In genomic region chr5:142726188-142726731, GRCh38 we compare ENCODE assay signal across 9 cellular contexts. TPM values are rescaled to one million over a fixed set of nuclear protein-coding genes. Genes with fewer than 3 reads are reported as not detected.
A peak's percentile ranks its signal among the peaks of the same experiment; 100 is the strongest.
DNase-seq lines count a peak whose midpoint lies in the region; ATAC-seq and TF ChIP-seq lines count a peak whose summit lies in the region.
"Had no signal": no experiment of that assay in that cellular context is flagged by ENCODE, and none has a peak within 500 bp of the region (broad histone marks: within the 10 kb centered on the region; RNA-seq: fewer than 3 reads in every experiment).

No MANE protein-coding gene starts in this region.

- CTCF ChIA-PET in activated CD8-positive, alpha-beta T cell treated with anti-CD3 and anti-CD28 coated beads for 36 hours (lab: Charles Lee): interaction anchor here (1.0 to 33.2 kb wide), 5 partner anchors 13 to 153 kb away, joined by 3 to 1012 read pairs (median 5); no protein-coding TSS in a partner anchor
- CTCF ChIA-PET in activated CD8-positive, alpha-beta T cell treated with anti-CD3 and anti-CD28 coated beads, Interleukin-2, amount 10 ng/mL, durations not matched to agents 7 days and 5 days (lab: Charles Lee): interaction anchor here (1.0 to 5.1 kb wide), 2 partner anchors 13 to 162 kb away, joined by 4 to 22 read pairs; no protein-coding TSS in a partner anchor
- CTCF ChIA-PET in Caco-2 (lab: Charles Lee) (no interaction called here), PC-3 (lab: Charles Lee) (no interaction called here)

- no peaks in the 10 kb centered on the region for H3K27me3 ChIP-seq in Caco-2 (replicated peaks; ENCODE audit: control insufficient read depth, insufficient read depth, low read length)
- no peaks in the 10 kb centered on the region for H3K27me3 ChIP-seq in PC-3 (ENCODE audit: low read length)

- H3K4me2 ChIP-seq in PC-3 (ENCODE audit: low read length): no peak overlapping the region

- H3F3A ChIP-seq in PC-3 (ENCODE audit: low read length, unreplicated experiment): no peaks in the 10 kb centered on the region

- no peak overlapping the region for H3K27ac ChIP-seq in PC-3 (ENCODE audit: low read length)

- H3K9me3 ChIP-seq in Caco-2 (no peaks in the 10 kb centered on the region), PC-3 (ENCODE audit: low read length) (no peaks in the 10 kb centered on the region)

- no peaks in the 10 kb centered on the region for H3K9me3 Mint-ChIP-seq in activated CD8-positive, alpha-beta T cell treated with anti-CD3 and anti-CD28 coated beads for 36 hours
- no peaks in the 10 kb centered on the region for H3K9me3 Mint-ChIP-seq in activated CD8-positive, alpha-beta T cell treated with anti-CD3 and anti-CD28 coated beads, Interleukin-2, amount 10 ng/mL, durations not matched to agents 7 days and 5 days (ENCODE audit: insufficient read depth)
- no peaks in the 10 kb centered on the region for H3K9me3 Mint-ChIP-seq in Caco-2 (ENCODE audit: unreplicated experiment)
- H3K9me3 Mint-ChIP-seq: endodermal cell had no signal

- no peaks in the 10 kb centered on the region for H3K79me2 ChIP-seq in PC-3 (ENCODE audit: low read length)

- no peaks in the 10 kb centered on the region for H3K36me3 Mint-ChIP-seq in activated CD8-positive, alpha-beta T cell treated with anti-CD3 and anti-CD28 coated beads for 36 hours (ENCODE audit: low read depth)
- no peaks in the 10 kb centered on the region for H3K36me3 Mint-ChIP-seq in activated CD8-positive, alpha-beta T cell treated with anti-CD3 and anti-CD28 coated beads, Interleukin-2, amount 10 ng/mL, durations not matched to agents 7 days and 5 days (ENCODE audit: low read depth)
- peaks cover 5% of the 10 kb centered on the region for H3K36me3 Mint-ChIP-seq in Caco-2 (ENCODE audit: insufficient read depth, unreplicated experiment)

- no peak overlapping the region for H3K9ac ChIP-seq in PC-3 (ENCODE audit: low read length)

- no peaks in the 10 kb centered on the region for H4K20me1 ChIP-seq in PC-3 (ENCODE audit: low read length)

- H3K36me3 ChIP-seq in Caco-2 (ENCODE audit: control insufficient read depth, insufficient read depth, low read length) (no peaks in the 10 kb centered on the region), PC-3 (ENCODE audit: low read depth, low read length) (no peaks in the 10 kb centered on the region)

- peak; percentile 49 for ATAC-seq in activated CD8-positive, alpha-beta T cell treated with anti-CD3 and anti-CD28 coated beads for 36 hours
- no peak for ATAC-seq in activated CD8-positive, alpha-beta T cell treated with anti-CD3 and anti-CD28 coated beads, Interleukin-2, amount 10 ng/mL, durations not matched to agents 7 days and 5 days
- no peak for ATAC-seq in PC-3

- POLR2A ChIA-PET in activated CD8-positive, alpha-beta T cell treated with anti-CD3 and anti-CD28 coated beads for 36 hours (lab: Charles Lee): no interaction called here
- POLR2A ChIA-PET in activated CD8-positive, alpha-beta T cell treated with anti-CD3 and anti-CD28 coated beads, Interleukin-2, amount 10 ng/mL, durations not matched to agents 7 days and 5 days (lab: Charles Lee): no interaction called here
- POLR2A ChIA-PET in Caco-2 (lab: Charles Lee): no interaction called here
- POLR2A ChIA-PET in PC-3 (lab: Charles Lee; ENCODE audit: unreplicated experiment): no interaction called here

- BruUV-seq in Caco-2 (replicated peaks; lab: Mats Ljungman, UMichigan) (no TSS peak), PC-3 (replicated peaks; lab: Mats Ljungman, UMichigan) (no TSS peak)

- intact Hi-C loops in activated CD8-positive, alpha-beta T cell treated with anti-CD3 and anti-CD28 coated beads for 36 hours (cut with micrococcal nuclease): no loop called here
- intact Hi-C loops in Caco-2 (cut with micrococcal nuclease; ENCODE audit: unreplicated experiment) (no loop called here), PC-3 (cut with micrococcal nuclease) (no loop called here)

- peaks cover 9% of the 10 kb centered on the region for H3K4me1 Mint-ChIP-seq in activated CD8-positive, alpha-beta T cell treated with anti-CD3 and anti-CD28 coated beads for 36 hours (ENCODE audit: low read depth)
- H3K4me1 Mint-ChIP-seq in activated CD8-positive, alpha-beta T cell treated with anti-CD3 and anti-CD28 coated beads, Interleukin-2, amount 10 ng/mL, durations not matched to agents 7 days and 5 days (ENCODE audit: low read depth): no peaks in the 10 kb centered on the region
- peaks cover 6% of the 10 kb centered on the region for H3K4me1 Mint-ChIP-seq in Caco-2 (ENCODE audit: low read depth, unreplicated experiment)

- H3K27me3 Mint-ChIP-seq in activated CD8-positive, alpha-beta T cell treated with anti-CD3 and anti-CD28 coated beads for 36 hours: no peaks in the 10 kb centered on the region
- peaks cover 2% of the 10 kb centered on the region for H3K27me3 Mint-ChIP-seq in activated CD8-positive, alpha-beta T cell treated with anti-CD3 and anti-CD28 coated beads, Interleukin-2, amount 10 ng/mL, durations not matched to agents 7 days and 5 days (ENCODE audit: low read depth)
- H3K27me3 Mint-ChIP-seq in Caco-2 (ENCODE audit: insufficient read depth, unreplicated experiment): no peaks in the 10 kb centered on the region

- H3K4me1 ChIP-seq in Caco-2 (peaks cover 5% of the 10 kb centered on the region), PC-3 (ENCODE audit: insufficient read depth, low read length) (peaks cover 12% of the 10 kb centered on the region)

- H3K4me3 ChIP-seq in Caco-2 (ENCODE audit: low read depth, low read length) (no peak overlapping the region), PC-3 (ENCODE audit: low read length) (no peak overlapping the region)

- H3K27ac Mint-ChIP-seq in activated CD8-positive, alpha-beta T cell treated with anti-CD3 and anti-CD28 coated beads for 36 hours: peak overlapping the region; percentile 35
- no peak overlapping the region for H3K27ac Mint-ChIP-seq in activated CD8-positive, alpha-beta T cell treated with anti-CD3 and anti-CD28 coated beads, Interleukin-2, amount 10 ng/mL, durations not matched to agents 7 days and 5 days
- no peak overlapping the region for H3K27ac Mint-ChIP-seq in Caco-2 (ENCODE audit: unreplicated experiment)
- H3K27ac Mint-ChIP-seq: endodermal cell had no signal

- no peak for TF ChIP-seq CTCF in activated CD8-positive, alpha-beta T cell treated with anti-CD3 and anti-CD28 coated beads for 36 hours (IDR thresholded peaks at IDR 0.05)
- TF ChIP-seq CTCF in Caco-2 (IDR thresholded peaks at IDR 0.05; ENCODE audit: insufficient read depth in 1 of 2, low read depth in 1 of 2, low read length in 1 of 2, severe bottlenecking in 1 of 2, unreplicated experiment in 1 of 2) (no peak), PC-3 (conservative IDR thresholded peaks at IDR 0.05; ENCODE audit: low read depth, low read length) (no peak)

- H3K4me3 Mint-ChIP-seq in activated CD8-positive, alpha-beta T cell treated with anti-CD3 and anti-CD28 coated beads for 36 hours: no peak overlapping the region
- no peak overlapping the region for H3K4me3 Mint-ChIP-seq in activated CD8-positive, alpha-beta T cell treated with anti-CD3 and anti-CD28 coated beads, Interleukin-2, amount 10 ng/mL, durations not matched to agents 7 days and 5 days
- no peak overlapping the region for H3K4me3 Mint-ChIP-seq in Caco-2 (ENCODE audit: unreplicated experiment)
- H3K4me3 Mint-ChIP-seq: endodermal cell had no signal

- no peak overlapping the region for H2AFZ ChIP-seq in PC-3 (ENCODE audit: low read length)

- no peaks in the 10 kb centered on the region for H3K9me2 ChIP-seq in PC-3 (replicated peaks; ENCODE audit: low read length)

- DNase-seq in activated CD8-positive, alpha-beta T cell treated with anti-CD3 and anti-CD28 coated beads for 36 hours: no peak
- no peak for DNase-seq in activated CD8-positive, alpha-beta T cell treated with anti-CD3 and anti-CD28 coated beads, Interleukin-2, amount 10 ng/mL, durations not matched to agents 7 days and 5 days
- DNase-seq in NOMO-1 treated with DMSO at 0.1 percent for 48 hours (lab: John Stamatoyannopoulos, UW; ENCODE audit: unreplicated experiment) (peak; percentile 83), dermis microvascular lymphatic vessel endothelial cell (ENCODE audit: low read depth in 2 of 2) (peak; percentile 49 to 88), smooth muscle cell of the brain vasculature (ENCODE audit: low read depth, low spot score) (peak; percentile 55), Caco-2 (no peak), PC-3 (no peak)
- DNase-seq in activated T-cell treated with anti-CD3 and anti-CD28 coated beads, Interleukin-2, amount 50 U/mL, for 48 hours: no peak
- DNase-seq: endodermal cell had no signal

RNA-seq across cellular contexts. Expression of gene FGF1, which starts 40.4 kb away (rescaled TPM):
- not detected for total RNA-seq in activated CD8-positive, alpha-beta T cell treated with anti-CD3 and anti-CD28 coated beads for 36 hours
- total RNA-seq in activated CD8-positive, alpha-beta T cell treated with anti-CD3 and anti-CD28 coated beads, Interleukin-2, amount 10 ng/mL, durations not matched to agents 7 days and 5 days: not detected
- total RNA-seq in dermis microvascular lymphatic vessel endothelial cell: 0.13 TPM in 2 replicates
- not detected in 2 replicates for total RNA-seq in Caco-2 (2022)
- total RNA-seq in PC-3 (2014; rRNA removed): 1.5 and 9.7 TPM in 2 replicates

RNA-seq across cellular contexts. Expression of gene ARHGAP26, which starts 43.9 kb away (rescaled TPM):
- 10 to 100 TPM; 12.7 to 18.0 TPM for total RNA-seq in activated CD8-positive, alpha-beta T cell treated with anti-CD3 and anti-CD28 coated beads for 36 hours
- 10 to 100 TPM; 25.4 to 30.3 TPM for total RNA-seq in activated CD8-positive, alpha-beta T cell treated with anti-CD3 and anti-CD28 coated beads, Interleukin-2, amount 10 ng/mL, durations not matched to agents 7 days and 5 days
- 25.2 and 36.2 TPM in 2 replicates for total RNA-seq in dermis microvascular lymphatic vessel endothelial cell
- total RNA-seq in Caco-2 (2022): 74.6 and 79.8 TPM in 2 replicates
- total RNA-seq in PC-3 (2014; rRNA removed): 6.2 and 11.7 TPM in 2 replicates

Comparison
In these comparisons a context has a peak if more than half of its experiments do, and no peak if none do; other contexts are left out.
1. DNase-seq: peak in NOMO-1 treated with DMSO at 0.1 percent for 48 hours (single experiment), dermis microvascular lymphatic vessel endothelial cell (2 of 2) and smooth muscle cell of the brain vasculature (single experiment); none in activated CD8-positive, alpha-beta T cell treated with anti-CD3 and anti-CD28 coated beads for 36 hours (single experiment), activated CD8-positive, alpha-beta T cell treated with anti-CD3 and anti-CD28 coated beads, Interleukin-2, amount 10 ng/mL, durations not matched to agents 7 days and 5 days (single experiment), Caco-2 (0 of 2), PC-3 (single experiment) and activated T-cell treated with anti-CD3 and anti-CD28 coated beads, Interleukin-2, amount 50 U/mL, for 48 hours (0 of 2).
2. CTCF ChIA-PET loops: an anchor here in activated CD8-positive, alpha-beta T cell treated with anti-CD3 and anti-CD28 coated beads for 36 hours (1.0 to 33.2 kb wide) and activated CD8-positive, alpha-beta T cell treated with anti-CD3 and anti-CD28 coated beads, Interleukin-2, amount 10 ng/mL, durations not matched to agents 7 days and 5 days (1.0 to 5.1 kb wide); none called in Caco-2 and PC-3.